ENCODE assay signal across 13 cellular contexts in the genomic region with DNA sequence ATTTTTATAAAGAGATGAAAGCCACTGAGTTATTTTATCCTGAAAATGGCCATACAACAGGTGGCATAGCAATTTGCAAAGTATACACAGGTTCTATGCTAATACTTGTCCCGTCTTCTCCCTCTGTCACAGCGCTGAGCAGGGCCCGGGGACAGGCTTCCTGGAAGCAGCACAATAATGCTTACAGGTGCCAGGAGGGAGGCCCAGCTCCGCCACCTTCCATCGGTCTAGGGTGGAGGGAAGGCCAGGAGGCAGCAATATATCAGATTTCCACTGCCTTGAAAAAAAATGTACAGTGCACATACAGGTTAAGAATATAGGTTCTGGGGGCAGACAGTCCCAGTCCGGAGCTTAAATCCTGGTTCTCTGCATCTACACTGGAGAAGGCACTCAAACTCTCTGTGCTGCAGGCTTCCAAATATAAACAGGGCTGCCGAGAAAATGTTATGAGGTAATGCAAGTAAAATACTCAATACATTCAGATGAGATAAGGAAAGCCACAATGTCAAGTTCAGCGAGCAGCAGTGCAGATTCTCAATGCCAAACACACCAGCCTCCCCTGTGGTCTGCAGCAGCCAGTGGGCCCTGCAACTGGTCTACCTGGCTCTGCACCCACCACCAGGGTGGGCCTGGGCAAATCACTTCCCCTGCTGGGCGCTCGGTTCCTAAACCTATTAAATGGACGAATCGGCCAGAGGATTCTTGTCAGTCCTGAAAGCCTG.
DNase-seq lines count a peak whose midpoint lies in the region; ATAC-seq and TF ChIP-seq lines count a peak whose summit lies in the region.
"Had no signal": no experiment of that assay in that cellular context is flagged by ENCODE, and none has a peak within 500 bp of the region (broad histone marks: within the 10 kb centered on the region; RNA-seq: fewer than 3 reads in every experiment).

No MANE protein-coding gene starts in this region.

- no peak for TF ChIP-seq EP300 in suprapubic skin (IDR thresholded peaks at IDR 0.05)

- H3K27ac ChIP-seq in suprapubic skin, result no peak overlapping the region
- H3K27ac ChIP-seq: WERI-Rb-1 had no signal

- TF ChIP-seq POLR2A in suprapubic skin (IDR thresholded peaks at IDR 0.05), result no peak

- WGBS in suprapubic skin, result 73% methylated on average over 12 of the region's 12 CpGs

- DNase-seq in H4 (ENCODE audit: low spot score), result peak; percentile 67
- peak; percentile 98 for DNase-seq in NCI-H2171 treated with DMSO at 0.1 percent for 48 hours (lab: John Stamatoyannopoulos, UW)
- DNase-seq in Right ventricle myocardium inferior (ENCODE audit: missing footprints), result no peak
- DNase-seq in non-pigmented ciliary epithelial cell (ENCODE audit: low read depth), result peak; percentile 19
- DNase-seq in suprapubic skin (ENCODE audit: low spot score in 2 of 2), result no peak
- no peak for DNase-seq in COR-L47 (lab: John Stamatoyannopoulos, UW)
- no peak for DNase-seq in Ammon's horn (ENCODE audit: low spot score)
- DNase-seq: NCI-H2227 treated with DMSO at 0.1 percent for 48 hours; occipital lobe; stimulated activated CD4-positive, alpha-beta T cell treated with anti-CD3 and anti-CD28 coated beads, Interleukin-2, amount 100 ng/mL, for 24 hours; WERI-Rb-1 had no signal

- H3K9me3 ChIP-seq in suprapubic skin, result no peaks in the 10 kb centered on the region

- no peak for TF ChIP-seq CTCF in suprapubic skin (IDR thresholded peaks at IDR 0.05)

- H3K27me3 ChIP-seq in suprapubic skin, result no peaks in the 10 kb centered on the region

- intact Hi-C loops in Right ventricle myocardium inferior (cut with DNase I), result loop anchor here (2.0 kb wide), 1 partner anchor 17 kb away; no protein-coding TSS in a partner anchor

- H3K4me1 ChIP-seq in suprapubic skin, result no peaks in the 10 kb centered on the region

- H3K4me3 ChIP-seq in suprapubic skin, result no peak overlapping the region

- peak; percentile 22 for ATAC-seq in Right ventricle myocardium inferior
- ATAC-seq in HG03378 (IDR thresholded peaks at IDR 0.05; ENCODE audit: unreplicated experiment), result no peak
- ATAC-seq: HCT116 had no signal

- no peaks in the 10 kb centered on the region for H3K36me3 ChIP-seq in suprapubic skin
- H3K36me3 ChIP-seq: WERI-Rb-1 had no signal

Comparison
In these comparisons a context has a peak if more than half of its experiments do, and no peak if none do; other contexts are left out.
1. DNase-seq: peak in H4 (single experiment), NCI-H2171 treated with DMSO at 0.1 percent for 48 hours (single experiment) and non-pigmented ciliary epithelial cell (single experiment); none in Right ventricle myocardium inferior (single experiment), suprapubic skin (0 of 2), COR-L47 (single experiment) and Ammon's horn (single experiment).